1 cellular context compared by ENCODE assay signal in the genomic region with DNA sequence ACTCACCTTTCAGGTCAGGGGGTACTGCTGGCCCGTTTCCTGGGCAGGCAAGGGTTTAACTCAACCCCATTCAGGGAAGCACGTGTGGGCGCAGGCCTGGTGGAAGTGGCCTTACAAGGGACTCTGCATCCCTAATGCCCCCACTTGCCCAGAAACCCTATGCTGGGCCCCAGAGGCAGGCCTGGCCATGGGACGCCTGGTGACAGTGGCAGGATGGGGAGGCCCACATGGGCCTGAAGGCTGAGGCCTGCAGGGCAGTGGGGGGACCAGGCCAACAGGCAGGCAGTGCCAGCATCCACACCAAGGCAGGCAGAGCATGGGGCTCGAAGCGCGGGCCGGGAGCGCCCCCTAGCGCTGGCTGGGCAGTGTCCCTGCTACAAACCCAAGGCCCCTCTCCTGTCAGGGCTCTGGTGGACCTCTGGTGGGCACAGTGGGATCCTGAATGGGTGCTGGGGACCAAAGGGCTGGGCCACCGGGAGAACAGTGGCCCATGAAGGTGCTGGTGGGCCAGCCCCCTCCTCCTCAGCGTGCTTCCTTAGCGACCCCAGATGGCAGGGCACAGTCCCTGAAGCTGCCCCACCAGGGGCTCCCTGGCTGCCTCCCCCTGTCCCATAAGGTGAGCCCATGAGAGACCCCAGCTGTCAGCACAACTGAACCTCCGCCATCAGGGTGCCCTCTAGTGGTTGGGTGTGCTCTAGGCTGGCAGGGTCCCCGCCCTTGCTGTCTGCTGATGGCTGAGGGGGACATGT.
TF ChIP-seq lines count a peak whose summit lies in the region.

No MANE protein-coding gene starts in this region.

TF ChIP-seq in HepG2, 621 proteins besides CTCF, POLR2A, EP300 and RAD21 (continued from another document and continues in another):
- TF ChIP-seq, protein P1, sequence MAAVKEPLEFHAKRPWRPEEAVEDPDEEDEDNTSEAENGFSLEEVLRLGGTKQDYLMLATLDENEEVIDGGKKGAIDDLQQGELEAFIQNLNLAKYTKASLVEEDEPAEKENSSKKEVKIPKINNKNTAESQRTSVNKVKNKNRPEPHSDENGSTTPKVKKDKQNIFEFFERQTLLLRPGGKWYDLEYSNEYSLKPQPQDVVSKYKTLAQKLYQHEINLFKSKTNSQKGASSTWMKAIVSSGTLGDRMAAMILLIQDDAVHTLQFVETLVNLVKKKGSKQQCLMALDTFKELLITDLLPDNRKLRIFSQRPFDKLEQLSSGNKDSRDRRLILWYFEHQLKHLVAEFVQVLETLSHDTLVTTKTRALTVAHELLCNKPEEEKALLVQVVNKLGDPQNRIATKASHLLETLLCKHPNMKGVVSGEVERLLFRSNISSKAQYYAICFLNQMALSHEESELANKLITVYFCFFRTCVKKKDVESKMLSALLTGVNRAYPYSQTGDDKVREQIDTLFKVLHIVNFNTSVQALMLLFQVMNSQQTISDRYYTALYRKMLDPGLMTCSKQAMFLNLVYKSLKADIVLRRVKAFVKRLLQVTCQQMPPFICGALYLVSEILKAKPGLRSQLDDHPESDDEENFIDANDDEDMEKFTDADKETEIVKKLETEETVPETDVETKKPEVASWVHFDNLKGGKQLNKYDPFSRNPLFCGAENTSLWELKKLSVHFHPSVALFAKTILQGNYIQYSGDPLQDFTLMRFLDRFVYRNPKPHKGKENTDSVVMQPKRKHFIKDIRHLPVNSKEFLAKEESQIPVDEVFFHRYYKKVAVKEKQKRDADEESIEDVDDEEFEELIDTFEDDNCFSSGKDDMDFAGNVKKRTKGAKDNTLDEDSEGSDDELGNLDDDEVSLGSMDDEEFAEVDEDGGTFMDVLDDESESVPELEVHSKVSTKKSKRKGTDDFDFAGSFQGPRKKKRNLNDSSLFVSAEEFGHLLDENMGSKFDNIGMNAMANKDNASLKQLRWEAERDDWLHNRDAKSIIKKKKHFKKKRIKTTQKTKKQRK (IDR thresholded peaks at IDR 0.05; ENCODE audit: low read length), result no peak
- TF ChIP-seq NAIF1 (CRISPR knock-in tag; IDR thresholded peaks at IDR 0.05; ENCODE audit: borderline replicate concordance) (no peak), SAP130 (CRISPR knock-in tag; IDR thresholded peaks at IDR 0.05; ENCODE audit: low read depth) (peak; percentile 68), ZNF879 (CRISPR knock-in tag; IDR thresholded peaks at IDR 0.05) (no peak), SSRP1 (CRISPR knock-in tag; IDR thresholded peaks at IDR 0.05) (0 out of 2 replicates have a peak, but pooled peaks have one; percentile 67), ZNF616 (CRISPR knock-in tag; IDR thresholded peaks at IDR 0.05; ENCODE audit: low read depth) (no peak), FOXJ3 (CRISPR knock-in tag; IDR thresholded peaks at IDR 0.05; ENCODE audit: borderline replicate concordance) (no peak; the same call in 1 of the 2 replicates), ZNF496 (CRISPR knock-in tag; IDR thresholded peaks at IDR 0.05; ENCODE audit: insufficient replicate concordance) (no peak), TBX3 (IDR thresholded peaks at IDR 0.05; ENCODE audit: borderline replicate concordance) (no peak), ZNF598 (CRISPR knock-in tag; IDR thresholded peaks at IDR 0.05; ENCODE audit: borderline replicate concordance) (peak; percentile 86), JDP2 (CRISPR knock-in tag; IDR thresholded peaks at IDR 0.05; ENCODE audit: borderline replicate concordance) (no peak), ZBTB1 (CRISPR knock-in tag; IDR thresholded peaks at IDR 0.05; ENCODE audit: borderline replicate concordance) (no peak), ZNF350 (CRISPR knock-in tag; IDR thresholded peaks at IDR 0.05; ENCODE audit: borderline replicate concordance, low read depth) (peak; percentile 75; the same call in 1 of the 2 replicates), SP1 (IDR thresholded peaks at IDR 0.05) (no peak), SP1 (CRISPR knock-in tag; IDR thresholded peaks at IDR 0.05) (no peak), MAFF (IDR thresholded peaks at IDR 0.05; ENCODE audit: low read depth, low read length) (no peak), GPN1 (CRISPR knock-in tag; IDR thresholded peaks at IDR 0.05; ENCODE audit: borderline replicate concordance) (no peak), RBFOX2 (IDR thresholded peaks at IDR 0.05; ENCODE audit: low read depth, low read length) (peak; percentile 86), CENPX (CRISPR knock-in tag; IDR thresholded peaks at IDR 0.05) (no peak), ZNF670 (CRISPR knock-in tag; IDR thresholded peaks at IDR 0.05; ENCODE audit: borderline replicate concordance) (no peak), RFXAP (CRISPR knock-in tag; IDR thresholded peaks at IDR 0.05; ENCODE audit: borderline replicate concordance) (no peak)
- TF ChIP-seq, protein P2, sequence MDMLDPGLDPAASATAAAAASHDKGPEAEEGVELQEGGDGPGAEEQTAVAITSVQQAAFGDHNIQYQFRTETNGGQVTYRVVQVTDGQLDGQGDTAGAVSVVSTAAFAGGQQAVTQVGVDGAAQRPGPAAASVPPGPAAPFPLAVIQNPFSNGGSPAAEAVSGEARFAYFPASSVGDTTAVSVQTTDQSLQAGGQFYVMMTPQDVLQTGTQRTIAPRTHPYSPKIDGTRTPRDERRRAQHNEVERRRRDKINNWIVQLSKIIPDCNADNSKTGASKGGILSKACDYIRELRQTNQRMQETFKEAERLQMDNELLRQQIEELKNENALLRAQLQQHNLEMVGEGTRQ (IDR thresholded peaks at IDR 0.05; ENCODE audit: low read depth, low read length), result no peak
- TF ChIP-seq, protein P2 (CRISPR knock-in tag; IDR thresholded peaks at IDR 0.05; ENCODE audit: borderline replicate concordance), result no peak
- TF ChIP-seq, protein P3, sequence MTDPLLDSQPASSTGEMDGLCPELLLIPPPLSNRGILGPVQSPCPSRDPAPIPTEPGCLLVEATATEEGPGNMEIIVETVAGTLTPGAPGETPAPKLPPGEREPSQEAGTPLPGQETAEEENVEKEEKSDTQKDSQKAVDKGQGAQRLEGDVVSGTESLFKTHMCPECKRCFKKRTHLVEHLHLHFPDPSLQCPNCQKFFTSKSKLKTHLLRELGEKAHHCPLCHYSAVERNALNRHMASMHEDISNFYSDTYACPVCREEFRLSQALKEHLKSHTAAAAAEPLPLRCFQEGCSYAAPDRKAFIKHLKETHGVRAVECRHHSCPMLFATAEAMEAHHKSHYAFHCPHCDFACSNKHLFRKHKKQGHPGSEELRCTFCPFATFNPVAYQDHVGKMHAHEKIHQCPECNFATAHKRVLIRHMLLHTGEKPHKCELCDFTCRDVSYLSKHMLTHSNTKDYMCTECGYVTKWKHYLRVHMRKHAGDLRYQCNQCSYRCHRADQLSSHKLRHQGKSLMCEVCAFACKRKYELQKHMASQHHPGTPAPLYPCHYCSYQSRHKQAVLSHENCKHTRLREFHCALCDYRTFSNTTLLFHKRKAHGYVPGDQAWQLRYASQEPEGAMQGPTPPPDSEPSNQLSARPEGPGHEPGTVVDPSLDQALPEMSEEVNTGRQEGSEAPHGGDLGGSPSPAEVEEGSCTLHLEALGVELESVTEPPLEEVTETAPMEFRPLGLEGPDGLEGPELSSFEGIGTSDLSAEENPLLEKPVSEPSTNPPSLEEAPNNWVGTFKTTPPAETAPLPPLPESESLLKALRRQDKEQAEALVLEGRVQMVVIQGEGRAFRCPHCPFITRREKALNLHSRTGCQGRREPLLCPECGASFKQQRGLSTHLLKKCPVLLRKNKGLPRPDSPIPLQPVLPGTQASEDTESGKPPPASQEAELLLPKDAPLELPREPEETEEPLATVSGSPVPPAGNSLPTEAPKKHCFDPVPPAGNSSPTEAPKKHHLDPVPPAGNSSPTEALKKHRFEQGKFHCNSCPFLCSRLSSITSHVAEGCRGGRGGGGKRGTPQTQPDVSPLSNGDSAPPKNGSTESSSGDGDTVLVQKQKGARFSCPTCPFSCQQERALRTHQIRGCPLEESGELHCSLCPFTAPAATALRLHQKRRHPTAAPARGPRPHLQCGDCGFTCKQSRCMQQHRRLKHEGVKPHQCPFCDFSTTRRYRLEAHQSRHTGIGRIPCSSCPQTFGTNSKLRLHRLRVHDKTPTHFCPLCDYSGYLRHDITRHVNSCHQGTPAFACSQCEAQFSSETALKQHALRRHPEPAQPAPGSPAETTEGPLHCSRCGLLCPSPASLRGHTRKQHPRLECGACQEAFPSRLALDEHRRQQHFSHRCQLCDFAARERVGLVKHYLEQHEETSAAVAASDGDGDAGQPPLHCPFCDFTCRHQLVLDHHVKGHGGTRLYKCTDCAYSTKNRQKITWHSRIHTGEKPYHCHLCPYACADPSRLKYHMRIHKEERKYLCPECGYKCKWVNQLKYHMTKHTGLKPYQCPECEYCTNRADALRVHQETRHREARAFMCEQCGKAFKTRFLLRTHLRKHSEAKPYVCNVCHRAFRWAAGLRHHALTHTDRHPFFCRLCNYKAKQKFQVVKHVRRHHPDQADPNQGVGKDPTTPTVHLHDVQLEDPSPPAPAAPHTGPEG (CRISPR knock-in tag; IDR thresholded peaks at IDR 0.05), result no peak
- TF ChIP-seq, protein P4, sequence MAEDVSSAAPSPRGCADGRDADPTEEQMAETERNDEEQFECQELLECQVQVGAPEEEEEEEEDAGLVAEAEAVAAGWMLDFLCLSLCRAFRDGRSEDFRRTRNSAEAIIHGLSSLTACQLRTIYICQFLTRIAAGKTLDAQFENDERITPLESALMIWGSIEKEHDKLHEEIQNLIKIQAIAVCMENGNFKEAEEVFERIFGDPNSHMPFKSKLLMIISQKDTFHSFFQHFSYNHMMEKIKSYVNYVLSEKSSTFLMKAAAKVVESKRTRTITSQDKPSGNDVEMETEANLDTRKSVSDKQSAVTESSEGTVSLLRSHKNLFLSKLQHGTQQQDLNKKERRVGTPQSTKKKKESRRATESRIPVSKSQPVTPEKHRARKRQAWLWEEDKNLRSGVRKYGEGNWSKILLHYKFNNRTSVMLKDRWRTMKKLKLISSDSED (CRISPR knock-in tag; IDR thresholded peaks at IDR 0.05), result no peak
- TF ChIP-seq, protein P5, sequence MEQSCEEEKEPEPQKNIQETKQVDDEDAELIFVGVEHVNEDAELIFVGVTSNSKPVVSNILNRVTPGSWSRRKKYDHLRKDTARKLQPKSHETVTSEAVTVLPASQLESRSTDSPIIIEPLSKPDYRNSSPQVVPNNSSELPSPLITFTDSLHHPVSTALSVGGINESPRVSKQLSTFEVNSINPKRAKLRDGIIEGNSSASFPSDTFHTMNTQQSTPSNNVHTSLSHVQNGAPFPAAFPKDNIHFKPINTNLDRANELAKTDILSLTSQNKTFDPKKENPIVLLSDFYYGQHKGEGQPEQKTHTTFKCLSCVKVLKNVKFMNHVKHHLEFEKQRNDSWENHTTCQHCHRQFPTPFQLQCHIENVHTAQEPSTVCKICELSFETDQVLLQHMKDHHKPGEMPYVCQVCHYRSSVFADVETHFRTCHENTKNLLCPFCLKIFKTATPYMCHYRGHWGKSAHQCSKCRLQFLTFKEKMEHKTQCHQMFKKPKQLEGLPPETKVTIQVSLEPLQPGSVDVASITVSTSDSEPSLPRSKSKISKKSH (CRISPR knock-in tag; IDR thresholded peaks at IDR 0.05; ENCODE audit: borderline replicate concordance), result no peak; the same call in 1 of the 2 replicates
- TF ChIP-seq, protein P6, sequence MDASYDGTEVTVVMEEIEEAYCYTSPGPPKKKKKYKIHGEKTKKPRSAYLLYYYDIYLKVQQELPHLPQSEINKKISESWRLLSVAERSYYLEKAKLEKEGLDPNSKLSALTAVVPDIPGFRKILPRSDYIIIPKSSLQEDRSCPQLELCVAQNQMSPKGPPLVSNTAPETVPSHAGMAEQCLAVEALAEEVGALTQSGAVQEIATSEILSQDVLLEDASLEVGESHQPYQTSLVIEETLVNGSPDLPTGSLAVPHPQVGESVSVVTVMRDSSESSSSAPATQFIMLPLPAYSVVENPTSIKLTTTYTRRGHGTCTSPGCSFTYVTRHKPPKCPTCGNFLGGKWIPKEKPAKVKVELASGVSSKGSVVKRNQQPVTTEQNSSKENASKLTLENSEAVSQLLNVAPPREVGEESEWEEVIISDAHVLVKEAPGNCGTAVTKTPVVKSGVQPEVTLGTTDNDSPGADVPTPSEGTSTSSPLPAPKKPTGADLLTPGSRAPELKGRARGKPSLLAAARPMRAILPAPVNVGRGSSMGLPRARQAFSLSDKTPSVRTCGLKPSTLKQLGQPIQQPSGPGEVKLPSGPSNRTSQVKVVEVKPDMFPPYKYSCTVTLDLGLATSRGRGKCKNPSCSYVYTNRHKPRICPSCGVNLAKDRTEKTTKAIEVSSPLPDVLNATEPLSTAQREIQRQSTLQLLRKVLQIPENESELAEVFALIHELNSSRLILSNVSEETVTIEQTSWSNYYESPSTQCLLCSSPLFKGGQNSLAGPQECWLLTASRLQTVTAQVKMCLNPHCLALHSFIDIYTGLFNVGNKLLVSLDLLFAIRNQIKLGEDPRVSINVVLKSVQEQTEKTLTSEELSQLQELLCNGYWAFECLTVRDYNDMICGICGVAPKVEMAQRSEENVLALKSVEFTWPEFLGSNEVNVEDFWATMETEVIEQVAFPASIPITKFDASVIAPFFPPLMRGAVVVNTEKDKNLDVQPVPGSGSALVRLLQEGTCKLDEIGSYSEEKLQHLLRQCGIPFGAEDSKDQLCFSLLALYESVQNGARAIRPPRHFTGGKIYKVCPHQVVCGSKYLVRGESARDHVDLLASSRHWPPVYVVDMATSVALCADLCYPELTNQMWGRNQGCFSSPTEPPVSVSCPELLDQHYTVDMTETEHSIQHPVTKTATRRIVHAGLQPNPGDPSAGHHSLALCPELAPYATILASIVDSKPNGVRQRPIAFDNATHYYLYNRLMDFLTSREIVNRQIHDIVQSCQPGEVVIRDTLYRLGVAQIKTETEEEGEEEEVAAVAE (CRISPR knock-in tag; IDR thresholded peaks at IDR 0.05; ENCODE audit: borderline replicate concordance), result 0 out of 2 replicates have a peak, but pooled peaks have one; percentile 3
- TF ChIP-seq, protein P7, sequence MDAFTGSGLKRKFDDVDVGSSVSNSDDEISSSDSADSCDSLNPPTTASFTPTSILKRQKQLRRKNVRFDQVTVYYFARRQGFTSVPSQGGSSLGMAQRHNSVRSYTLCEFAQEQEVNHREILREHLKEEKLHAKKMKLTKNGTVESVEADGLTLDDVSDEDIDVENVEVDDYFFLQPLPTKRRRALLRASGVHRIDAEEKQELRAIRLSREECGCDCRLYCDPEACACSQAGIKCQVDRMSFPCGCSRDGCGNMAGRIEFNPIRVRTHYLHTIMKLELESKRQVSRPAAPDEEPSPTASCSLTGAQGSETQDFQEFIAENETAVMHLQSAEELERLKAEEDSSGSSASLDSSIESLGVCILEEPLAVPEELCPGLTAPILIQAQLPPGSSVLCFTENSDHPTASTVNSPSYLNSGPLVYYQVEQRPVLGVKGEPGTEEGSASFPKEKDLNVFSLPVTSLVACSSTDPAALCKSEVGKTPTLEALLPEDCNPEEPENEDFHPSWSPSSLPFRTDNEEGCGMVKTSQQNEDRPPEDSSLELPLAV (CRISPR knock-in tag; conservative IDR thresholded peaks at IDR 0.05; ENCODE audit: low read depth), result no peak
- TF ChIP-seq, protein P8, sequence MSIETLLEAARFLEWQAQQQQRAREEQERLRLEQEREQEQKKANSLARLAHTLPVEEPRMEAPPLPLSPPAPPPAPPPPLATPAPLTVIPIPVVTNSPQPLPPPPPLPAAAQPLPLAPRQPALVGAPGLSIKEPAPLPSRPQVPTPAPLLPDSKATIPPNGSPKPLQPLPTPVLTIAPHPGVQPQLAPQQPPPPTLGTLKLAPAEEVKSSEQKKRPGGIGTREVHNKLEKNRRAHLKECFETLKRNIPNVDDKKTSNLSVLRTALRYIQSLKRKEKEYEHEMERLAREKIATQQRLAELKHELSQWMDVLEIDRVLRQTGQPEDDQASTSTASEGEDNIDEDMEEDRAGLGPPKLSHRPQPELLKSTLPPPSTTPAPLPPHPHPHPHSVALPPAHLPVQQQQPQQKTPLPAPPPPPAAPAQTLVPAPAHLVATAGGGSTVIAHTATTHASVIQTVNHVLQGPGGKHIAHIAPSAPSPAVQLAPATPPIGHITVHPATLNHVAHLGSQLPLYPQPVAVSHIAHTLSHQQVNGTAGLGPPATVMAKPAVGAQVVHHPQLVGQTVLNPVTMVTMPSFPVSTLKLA (IDR thresholded peaks at IDR 0.05), result no peak
